ENCODE assay signal across 8 cellular contexts in genomic region chrX:108091878-108092291, GRCh38. TPM values are rescaled to one million over a fixed set of nuclear protein-coding genes. Genes with fewer than 3 reads are reported as not detected.
DNase-seq lines count a peak whose midpoint lies in the region; ATAC-seq and TF ChIP-seq lines count a peak whose summit lies in the region.

No MANE protein-coding gene starts in this region.

- H3K27ac ChIP-seq in HUES64 (ENCODE audit: low read depth, low read length), result no peak overlapping the region
- H3K27ac ChIP-seq in breast epithelium, result peak overlapping the region; percentile 64 to 89
- peak overlapping the region; percentile 85 for H3K27ac ChIP-seq in lower lobe of right lung

- ATAC-seq in GM21576 (IDR thresholded peaks at IDR 0.05; ENCODE audit: unreplicated experiment), result peak; percentile 41
- peak; percentile 60 to 65 for ATAC-seq in lower lobe of right lung

- H3K36me3 ChIP-seq in HUES64 (ENCODE audit: insufficient read depth, low read length) (peaks cover 16% of the 10 kb centered on the region), breast epithelium (no peaks in the 10 kb centered on the region), lower lobe of right lung (peaks cover 11% of the 10 kb centered on the region)

- no peaks in the 10 kb centered on the region for H3K9me3 ChIP-seq in HUES64 (ENCODE audit: insufficient read depth, low read depth, low read length)
- no peaks in the 10 kb centered on the region for H3K9me3 ChIP-seq in breast epithelium
- no peaks in the 10 kb centered on the region for H3K9me3 ChIP-seq in lower lobe of right lung

- TF ChIP-seq CTCF in breast epithelium (IDR thresholded peaks at IDR 0.05) (no peak), lower lobe of right lung (IDR thresholded peaks at IDR 0.05) (no peak)

- POLR2A ChIA-PET in activated CD4-positive, alpha-beta memory T cell treated with anti-CD3 and anti-CD28 coated beads, Interleukin-2, amount 10 ng/mL, durations not matched to agents 7 days and 5 days (lab: Charles Lee), result interaction anchor here (0.8 to 1.8 kb wide), 4 partner anchors 31 to 463 kb away, joined by 3 to 16 read pairs (median 6); partner anchors contain the start of gene PRPS1

- CTCF ChIA-PET in activated CD4-positive, alpha-beta memory T cell treated with anti-CD3 and anti-CD28 coated beads, Interleukin-2, amount 10 ng/mL, durations not matched to agents 7 days and 5 days (lab: Charles Lee), result no interaction called here

- TF ChIP-seq POLR2A in breast epithelium (IDR thresholded peaks at IDR 0.05), result no peak

- H3K4me1 ChIP-seq in HUES64 (ENCODE audit: insufficient read depth, low read length), result no peaks in the 10 kb centered on the region; the same call in 1 of the 2 replicates
- peaks cover 0 to 4% of the 10 kb centered on the region in 2 donors for H3K4me1 ChIP-seq in breast epithelium
- H3K4me1 ChIP-seq in lower lobe of right lung, result peaks cover 13% of the 10 kb centered on the region

- H3K4me3 Mint-ChIP-seq in activated CD4-positive, alpha-beta memory T cell treated with anti-CD3 and anti-CD28 coated beads, Interleukin-2, amount 10 ng/mL, durations not matched to agents 7 days and 5 days, result no peak overlapping the region

- H3K27me3 ChIP-seq in HUES64 (ENCODE audit: insufficient read depth, low read length) (no peaks in the 10 kb centered on the region), breast epithelium (peaks cover 0 to 15% of the 10 kb centered on the region in 2 donors), lower lobe of right lung (ENCODE audit: low read depth) (no peaks in the 10 kb centered on the region)

- H3K27ac Mint-ChIP-seq in activated CD4-positive, alpha-beta memory T cell treated with anti-CD3 and anti-CD28 coated beads, Interleukin-2, amount 10 ng/mL, durations not matched to agents 7 days and 5 days, result no peak overlapping the region

- no peak overlapping the region for H3K9ac ChIP-seq in HUES64 (ENCODE audit: low read depth, low read length)

- H3K4me3 ChIP-seq in HUES64 (ENCODE audit: low read length) (peak overlapping the region; percentile 97), breast epithelium (peak overlapping the region; percentile 54 to 70 (median 60)), lower lobe of right lung (peak overlapping the region; percentile 70)

- intact Hi-C loops in breast epithelium (cut with DNase I; ENCODE audit: low total_unique reads) (no loop called here), lower lobe of right lung (cut with DNase I) (no loop called here)

- DNase-seq in NCI-H2107 treated with DMSO at 0.1 percent for 48 hours (lab: John Stamatoyannopoulos, UW; ENCODE audit: unreplicated experiment) (peak; percentile 59), NCI-H2107 (lab: John Stamatoyannopoulos, UW) (no peak), breast epithelium (ENCODE audit: low spot score in 2 of 2) (no peak), lower lobe of right lung (no peak), A172 (ENCODE audit: low spot score) (no peak)
- no peak for DNase-seq in activated CD4-positive, alpha-beta memory T cell treated with anti-CD3 and anti-CD28 coated beads, Interleukin-2, amount 10 ng/mL, durations not matched to agents 7 days and 5 days

- peaks cover 5% of the 10 kb centered on the region for H3K36me3 Mint-ChIP-seq in activated CD4-positive, alpha-beta memory T cell treated with anti-CD3 and anti-CD28 coated beads, Interleukin-2, amount 10 ng/mL, durations not matched to agents 7 days and 5 days (ENCODE audit: low read depth)

- peaks cover 30% of the 10 kb centered on the region for H3K4me1 Mint-ChIP-seq in activated CD4-positive, alpha-beta memory T cell treated with anti-CD3 and anti-CD28 coated beads, Interleukin-2, amount 10 ng/mL, durations not matched to agents 7 days and 5 days

- 6% methylated on average over 12 of the region's 15 CpGs for WGBS in HUES64

- H3K9me3 Mint-ChIP-seq in activated CD4-positive, alpha-beta memory T cell treated with anti-CD3 and anti-CD28 coated beads, Interleukin-2, amount 10 ng/mL, durations not matched to agents 7 days and 5 days, result no peaks in the 10 kb centered on the region

- no peaks in the 10 kb centered on the region for H3K27me3 Mint-ChIP-seq in activated CD4-positive, alpha-beta memory T cell treated with anti-CD3 and anti-CD28 coated beads, Interleukin-2, amount 10 ng/mL, durations not matched to agents 7 days and 5 days

RNA-seq across cellular contexts. Expression of gene ATG4A, which starts 0.3 kb away (rescaled TPM):
- 2.3 TPM for polyA plus RNA-seq in HUES64 (2013, experiment 1 of 2)
- polyA plus RNA-seq in HUES64 (2013, experiment 2 of 2), result 2.0 TPM
- 10 to 100 TPM in 2 of 3 donors, 1 to 10 TPM in 1; 9.8 to 12.5 (median 10.2) TPM for total RNA-seq in breast epithelium
- 17.4 TPM for total RNA-seq in lower lobe of right lung
- total RNA-seq in A172 (2014; rRNA removed; shearing (Covaris generic)), result 7.6 and 9.0 TPM in 2 replicates
- total RNA-seq in activated CD4-positive, alpha-beta memory T cell treated with anti-CD3 and anti-CD28 coated beads, Interleukin-2, amount 10 ng/mL, durations not matched to agents 7 days and 5 days, result 10 to 100 TPM; 12.5 to 12.7 TPM

RNA-seq across cellular contexts. Expression of gene PSMD10, which starts 0.5 kb away (rescaled TPM):
- polyA plus RNA-seq in HUES64 (2013, experiment 1 of 2), result 39.7 TPM
- 48.3 TPM for polyA plus RNA-seq in HUES64 (2013, experiment 2 of 2)
- total RNA-seq in breast epithelium (10 to 100 TPM; 36.1 to 39.0 (median 38.6) TPM), lower lobe of right lung (39.2 TPM)
- 76.2 and 107 TPM in 2 replicates for total RNA-seq in A172 (2014; rRNA removed; shearing (Covaris generic))
- total RNA-seq in activated CD4-positive, alpha-beta memory T cell treated with anti-CD3 and anti-CD28 coated beads, Interleukin-2, amount 10 ng/mL, durations not matched to agents 7 days and 5 days, result 10 to 100 TPM; 36.1 to 37.3 TPM

RNA-seq across cellular contexts. Expression of gene VSIG1, which starts 47.0 kb away (rescaled TPM):
- 0.25 TPM for polyA plus RNA-seq in HUES64 (2013, experiment 1 of 2)
- polyA plus RNA-seq in HUES64 (2013, experiment 2 of 2), result 1.1 TPM
- total RNA-seq in breast epithelium, result not detected
- total RNA-seq in lower lobe of right lung, result 1.6 TPM
- not detected in 2 replicates for total RNA-seq in A172 (2014; rRNA removed; shearing (Covaris generic))
- 1 to 10 TPM; 5.0 to 6.8 TPM for total RNA-seq in activated CD4-positive, alpha-beta memory T cell treated with anti-CD3 and anti-CD28 coated beads, Interleukin-2, amount 10 ng/mL, durations not matched to agents 7 days and 5 days
